In genomic region chr12:42922512-42922865, GRCh38 we compare ENCODE assay signal across 16 cellular contexts.
"Had no signal": no experiment of that assay in that cellular context is flagged by ENCODE, and none has a peak within 500 bp of the region (broad histone marks: within the 10 kb centered on the region; RNA-seq: fewer than 3 reads in every experiment).

No MANE protein-coding gene starts in this region.

- H3K27me3 ChIP-seq: esophagus squamous epithelium, pancreas, sigmoid colon, spleen, upper lobe of right lung had no signal

- H3K27ac ChIP-seq: esophagus squamous epithelium, lower lobe of right lung, sigmoid colon, thoracic aorta, upper lobe of right lung had no signal

- H3K4me1 ChIP-seq: esophagus squamous epithelium, spleen had no signal

- H3K4me3 ChIP-seq: esophagus squamous epithelium, lower lobe of right lung, pancreas, sigmoid colon, spleen, thoracic aorta, upper lobe of right lung had no signal

- H3K36me3 ChIP-seq: esophagus squamous epithelium, lower lobe of right lung, pancreas, sigmoid colon, spleen, thoracic aorta, upper lobe of right lung had no signal

- H3K9me3 ChIP-seq: esophagus squamous epithelium, lower lobe of right lung, pancreas, sigmoid colon, spleen, thoracic aorta, upper lobe of right lung had no signal

- DNase-seq: activated CD4-positive, alpha-beta memory T cell treated with anti-CD3 and anti-CD28 coated beads, Interleukin-2, amount 10 ng/mL, durations not matched to agents 7 days and 5 days; activated CD4-positive, alpha-beta T cell treated with anti-CD3 and anti-CD28 coated beads for 36 hours; activated CD8-positive, alpha-beta memory T cell treated with anti-CD3 and anti-CD28 coated beads, Interleukin-2, amount 10 ng/mL, durations not matched to agents 7 days and 5 days; activated naive CD4-positive, alpha-beta T cell treated with Interleukin-2 at 50 U/mL for 16 hours; activated naive CD8-positive, alpha-beta T cell treated with anti-CD3 and anti-CD28 coated beads, Interleukin-2, amount 10 ng/mL, durations not matched to agents 7 days and 5 days; effector CD8-positive, alpha-beta T cell; esophagus squamous epithelium; left colon; lower lobe of right lung; naive thymus-derived CD4-positive, alpha-beta T cell; pancreas; sigmoid colon; spleen; stimulated activated naive B cell treated with anti-CD40 and anti-IgM and Interleukin-4, amounts not matched to agents 10 μg/mL and 1 μg/mL and 100 μg/mL, for 72 hours; upper lobe of right lung had no signal
